ENCODE assay signal across 1 cellular context in the genomic region with DNA sequence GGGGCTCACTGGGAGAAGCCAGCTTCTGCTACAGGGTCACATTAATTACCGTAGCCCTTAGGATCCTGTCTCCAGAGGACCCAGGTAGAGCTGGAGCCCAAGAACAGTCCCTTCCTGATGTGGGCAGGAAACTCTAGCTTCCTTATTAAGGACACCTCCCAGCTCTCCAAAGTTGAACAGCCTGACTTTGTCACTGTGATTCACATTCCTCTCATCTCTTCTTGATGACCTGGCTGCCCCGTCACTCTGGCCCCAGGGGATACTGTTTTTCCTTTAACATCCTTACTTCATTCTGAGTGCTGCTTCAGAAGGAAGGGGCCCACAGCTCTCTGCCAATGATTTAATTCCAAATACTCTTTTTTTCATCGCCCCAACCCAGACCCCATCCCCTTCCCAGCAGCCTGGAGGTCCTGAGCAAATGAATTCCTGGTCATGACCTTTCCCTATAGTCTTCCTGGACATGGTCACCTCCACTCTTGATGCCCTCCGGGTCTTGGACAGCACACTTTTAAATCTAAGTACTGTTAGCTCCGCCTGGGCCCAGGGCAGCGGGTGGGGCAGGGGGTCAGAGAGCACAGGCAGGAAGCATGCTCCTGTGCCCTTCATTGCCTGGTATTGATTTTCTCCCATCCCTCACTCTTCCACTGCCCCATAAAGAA.
TF ChIP-seq lines count a peak whose summit lies in the region.

No MANE protein-coding gene starts in this region.

TF ChIP-seq in WTC11, 78 proteins besides CTCF, POLR2A, EP300 and RAD21 (continued from another document):
- TF ChIP-seq E2F5 (CRISPR knock-in tag; IDR thresholded peaks at IDR 0.05) (no peak), HMGA2 (CRISPR knock-in tag; IDR thresholded peaks at IDR 0.05) (no peak), NR1H2 (CRISPR knock-in tag; IDR thresholded peaks at IDR 0.05) (no peak), CREM (CRISPR knock-in tag; IDR thresholded peaks at IDR 0.05) (no peak), ZNF416 (CRISPR knock-in tag; IDR thresholded peaks at IDR 0.05) (no peak), RORB (CRISPR knock-in tag; IDR thresholded peaks at IDR 0.05) (no peak), FOXJ3 (CRISPR knock-in tag; IDR thresholded peaks at IDR 0.05; ENCODE audit: borderline replicate concordance) (no peak), RELA (CRISPR knock-in tag; IDR thresholded peaks at IDR 0.05; ENCODE audit: borderline replicate concordance) (no peak), SP1 (CRISPR knock-in tag; conservative IDR thresholded peaks at IDR 0.05) (no peak)
- TF ChIP-seq, protein P1, sequence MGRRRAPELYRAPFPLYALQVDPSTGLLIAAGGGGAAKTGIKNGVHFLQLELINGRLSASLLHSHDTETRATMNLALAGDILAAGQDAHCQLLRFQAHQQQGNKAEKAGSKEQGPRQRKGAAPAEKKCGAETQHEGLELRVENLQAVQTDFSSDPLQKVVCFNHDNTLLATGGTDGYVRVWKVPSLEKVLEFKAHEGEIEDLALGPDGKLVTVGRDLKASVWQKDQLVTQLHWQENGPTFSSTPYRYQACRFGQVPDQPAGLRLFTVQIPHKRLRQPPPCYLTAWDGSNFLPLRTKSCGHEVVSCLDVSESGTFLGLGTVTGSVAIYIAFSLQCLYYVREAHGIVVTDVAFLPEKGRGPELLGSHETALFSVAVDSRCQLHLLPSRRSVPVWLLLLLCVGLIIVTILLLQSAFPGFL (CRISPR knock-in tag; IDR thresholded peaks at IDR 0.05; ENCODE audit: borderline replicate concordance), result no peak
